1 cellular context compared by ENCODE assay signal in genomic region chr1:938088-938683, GRCh38.
TF ChIP-seq lines count a peak whose summit lies in the region.

No MANE protein-coding gene starts in this region.

TF ChIP-seq in HepG2, 621 proteins besides CTCF, POLR2A, EP300 and RAD21 (continued from another document):
- TF ChIP-seq, protein P1, sequence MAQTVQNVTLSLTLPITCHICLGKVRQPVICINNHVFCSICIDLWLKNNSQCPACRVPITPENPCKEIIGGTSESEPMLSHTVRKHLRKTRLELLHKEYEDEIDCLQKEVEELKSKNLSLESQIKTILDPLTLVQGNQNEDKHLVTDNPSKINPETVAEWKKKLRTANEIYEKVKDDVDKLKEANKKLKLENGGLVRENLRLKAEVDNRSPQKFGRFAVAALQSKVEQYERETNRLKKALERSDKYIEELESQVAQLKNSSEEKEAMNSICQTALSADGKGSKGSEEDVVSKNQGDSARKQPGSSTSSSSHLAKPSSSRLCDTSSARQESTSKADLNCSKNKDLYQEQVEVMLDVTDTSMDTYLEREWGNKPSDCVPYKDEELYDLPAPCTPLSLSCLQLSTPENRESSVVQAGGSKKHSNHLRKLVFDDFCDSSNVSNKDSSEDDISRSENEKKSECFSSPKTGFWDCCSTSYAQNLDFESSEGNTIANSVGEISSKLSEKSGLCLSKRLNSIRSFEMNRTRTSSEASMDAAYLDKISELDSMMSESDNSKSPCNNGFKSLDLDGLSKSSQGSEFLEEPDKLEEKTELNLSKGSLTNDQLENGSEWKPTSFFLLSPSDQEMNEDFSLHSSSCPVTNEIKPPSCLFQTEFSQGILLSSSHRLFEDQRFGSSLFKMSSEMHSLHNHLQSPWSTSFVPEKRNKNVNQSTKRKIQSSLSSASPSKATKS (CRISPR knock-in tag; IDR thresholded peaks at IDR 0.05), result no peak
- no peak for TF ChIP-seq MED13 (CRISPR knock-in tag; IDR thresholded peaks at IDR 0.05)
- TF ChIP-seq, protein P2, sequence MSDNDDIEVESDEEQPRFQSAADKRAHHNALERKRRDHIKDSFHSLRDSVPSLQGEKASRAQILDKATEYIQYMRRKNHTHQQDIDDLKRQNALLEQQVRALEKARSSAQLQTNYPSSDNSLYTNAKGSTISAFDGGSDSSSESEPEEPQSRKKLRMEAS (IDR thresholded peaks at IDR 0.05), result peak; percentile 44; the same call in 1 of the 2 replicates
- TF ChIP-seq LCORL (IDR thresholded peaks at IDR 0.05), result no peak
- peak; percentile 65 for TF ChIP-seq LCORL (CRISPR knock-in tag; IDR thresholded peaks at IDR 0.05)
- no peak for TF ChIP-seq ZNF512B (CRISPR knock-in tag; IDR thresholded peaks at IDR 0.05; ENCODE audit: borderline replicate concordance)
- 0 out of 2 replicates have a peak, but pooled peaks have one; percentile 10 for TF ChIP-seq SAP130 (CRISPR knock-in tag; IDR thresholded peaks at IDR 0.05; ENCODE audit: low read depth)
- no peak for TF ChIP-seq ZNF550 (CRISPR knock-in tag; IDR thresholded peaks at IDR 0.05; ENCODE audit: borderline replicate concordance)
- peak; percentile 15; the same call in 1 of the 2 replicates for TF ChIP-seq RXRA (CRISPR knock-in tag; IDR thresholded peaks at IDR 0.05)
- no peak for TF ChIP-seq ZNF432 (CRISPR knock-in tag; IDR thresholded peaks at IDR 0.05; ENCODE audit: borderline replicate concordance)
- TF ChIP-seq ZFX (CRISPR knock-in tag; IDR thresholded peaks at IDR 0.05; ENCODE audit: low read depth), result peak; percentile 68
